In genomic region chr19:34176581-34176980, GRCh38 we compare ENCODE assay signal across 14 cellular contexts. TPM values are rescaled to one million over a fixed set of nuclear protein-coding genes. Genes with fewer than 3 reads are reported as not detected.
DNase-seq lines count a peak whose midpoint lies in the region; ATAC-seq and TF ChIP-seq lines count a peak whose summit lies in the region.
"Had no signal": no experiment of that assay in that cellular context is flagged by ENCODE, and none has a peak within 500 bp of the region (broad histone marks: within the 10 kb centered on the region; RNA-seq: fewer than 3 reads in every experiment).

No MANE protein-coding gene starts in this region.

- no peaks in the 10 kb centered on the region for H3K27me3 Mint-ChIP-seq in activated T-cell treated with anti-CD3 and anti-CD28 coated beads, Interleukin-2, amount 50 U/mL, for 4 hours (ENCODE audit: low read depth)
- H3K27me3 Mint-ChIP-seq in T-helper 17 cell (no peaks in the 10 kb centered on the region), glutamatergic neuron (ENCODE audit: unreplicated experiment) (peaks cover 8% of the 10 kb centered on the region)

- H3K4me1 Mint-ChIP-seq in activated T-cell treated with anti-CD3 and anti-CD28 coated beads, Interleukin-2, amount 50 U/mL, for 4 hours (ENCODE audit: low read depth) = peaks cover 73% of the 10 kb centered on the region
- peaks cover 61% of the 10 kb centered on the region for H3K4me1 Mint-ChIP-seq in T-helper 17 cell
- peaks cover 25% of the 10 kb centered on the region for H3K4me1 Mint-ChIP-seq in glutamatergic neuron (ENCODE audit: low read depth, unreplicated experiment)

- peaks cover 29% of the 10 kb centered on the region for H3K36me3 Mint-ChIP-seq in activated T-cell treated with anti-CD3 and anti-CD28 coated beads, Interleukin-2, amount 50 U/mL, for 4 hours (ENCODE audit: insufficient read depth)
- H3K36me3 Mint-ChIP-seq in T-helper 17 cell (ENCODE audit: low read depth) (peaks cover 14% of the 10 kb centered on the region), glutamatergic neuron (ENCODE audit: unreplicated experiment) (no peaks in the 10 kb centered on the region)

- no peaks in the 10 kb centered on the region for H3K27me3 ChIP-seq in subcutaneous abdominal adipose tissue (ENCODE audit: control insufficient read depth in 5 of 5, insufficient read depth in 4 of 5, low read length in 5 of 5)

- H3K27ac ChIP-seq in subcutaneous abdominal adipose tissue (ENCODE audit: low read depth, low read length) = peak overlapping the region; percentile 9

- peaks cover 0 to 9% (median 0%) of the 10 kb centered on the region in 5 donors for H3K36me3 ChIP-seq in subcutaneous abdominal adipose tissue (ENCODE audit: control insufficient read depth in 5 of 5, insufficient read depth in 5 of 5, low read length in 5 of 5)

- H3K9me3 Mint-ChIP-seq in activated T-cell treated with anti-CD3 and anti-CD28 coated beads, Interleukin-2, amount 50 U/mL, for 4 hours = no peaks in the 10 kb centered on the region
- H3K9me3 Mint-ChIP-seq in glutamatergic neuron (ENCODE audit: unreplicated experiment) = peaks cover 6% of the 10 kb centered on the region

- H3K27ac Mint-ChIP-seq in T-helper 17 cell (peak overlapping the region; percentile 98), glutamatergic neuron (ENCODE audit: unreplicated experiment) (peak overlapping the region; percentile 59)

- no peaks in the 10 kb centered on the region for H3K9me3 ChIP-seq in T-helper 17 cell (ENCODE audit: control insufficient read depth, low read length, poor library complexity, severe bottlenecking)
- H3K9me3 ChIP-seq in subcutaneous abdominal adipose tissue (ENCODE audit: control insufficient read depth in 5 of 5, low read length in 5 of 5) = no peaks in the 10 kb centered on the region

- peak overlapping the region; percentile 69 for H3K4me3 Mint-ChIP-seq in activated T-cell treated with anti-CD3 and anti-CD28 coated beads, Interleukin-2, amount 50 U/mL, for 4 hours
- peak overlapping the region; percentile 80 for H3K4me3 Mint-ChIP-seq in T-helper 17 cell
- peak overlapping the region; percentile 66 for H3K4me3 Mint-ChIP-seq in glutamatergic neuron (ENCODE audit: unreplicated experiment)

- H3K4me1 ChIP-seq in subcutaneous abdominal adipose tissue (ENCODE audit: control insufficient read depth in 5 of 5, insufficient read depth in 5 of 5, low read length in 5 of 5) = peaks cover 4 to 84% (median 67%) of the 10 kb centered on the region in 5 donors

- no peak for ATAC-seq in activated T-cell treated with anti-CD3 and anti-CD28 coated beads, Interleukin-2, amount 50 U/mL, for 4 hours
- ATAC-seq in T-helper 17 cell = no peak
- no peak for ATAC-seq in HG03175 (IDR thresholded peaks at IDR 0.05; ENCODE audit: unreplicated experiment)

- H3K9ac ChIP-seq in subcutaneous abdominal adipose tissue (ENCODE audit: low read length in 5 of 5) = peak overlapping the region in 3 of 5 donors; percentile 25 to 41 (median 26)

- TF ChIP-seq CTCF in glutamatergic neuron (IDR thresholded peaks at IDR 0.05; ENCODE audit: partially characterized antibody, unreplicated experiment) = no peak

- no peak overlapping the region for H3K4me3 ChIP-seq in subcutaneous abdominal adipose tissue (ENCODE audit: low read depth in 1 of 5, low read length in 5 of 5)

- no peak for DNase-seq in activated T-cell treated with anti-CD3 and anti-CD28 coated beads, Interleukin-2, amount 50 U/mL, for 4 hours
- DNase-seq in activated T-cell treated with anti-CD3 and anti-CD28 coated beads, Interleukin-2, amount 50 U/mL, for 1 hour = no peak
- DNase-seq in T-helper 17 cell = no peak
- DNase-seq in glutamatergic neuron = no peak
- DNase-seq in dermis blood vessel endothelial cell = no peak
- DNase-seq in NCI-H2029 treated with DMSO at 0.1 percent for 48 hours (lab: John Stamatoyannopoulos, UW) = no peak
- DNase-seq: activated CD4-positive, alpha-beta T cell treated with anti-CD3 and anti-CD28 coated beads for 48 hours; anterior cingulate cortex; HCEC 1CT; KG1; NCI-H446; small intestine had no signal

RNA-seq across cellular contexts. Expression of gene LSM14A, which starts 4.3 kb away (rescaled TPM):
- total RNA-seq in activated T-cell treated with anti-CD3 and anti-CD28 coated beads, Interleukin-2, amount 50 U/mL, for 4 hours = 100 to 1,000 TPM; 126 to 134 (median 129) TPM
- total RNA-seq in T-helper 17 cell (100 to 1,000 TPM; 150 to 177 TPM), glutamatergic neuron (ENCODE audit: unreplicated experiment) (89.5 TPM), dermis blood vessel endothelial cell (62.8 and 99.5 TPM in 2 replicates)
